ENCODE assay signal across 20 cellular contexts in the genomic region with DNA sequence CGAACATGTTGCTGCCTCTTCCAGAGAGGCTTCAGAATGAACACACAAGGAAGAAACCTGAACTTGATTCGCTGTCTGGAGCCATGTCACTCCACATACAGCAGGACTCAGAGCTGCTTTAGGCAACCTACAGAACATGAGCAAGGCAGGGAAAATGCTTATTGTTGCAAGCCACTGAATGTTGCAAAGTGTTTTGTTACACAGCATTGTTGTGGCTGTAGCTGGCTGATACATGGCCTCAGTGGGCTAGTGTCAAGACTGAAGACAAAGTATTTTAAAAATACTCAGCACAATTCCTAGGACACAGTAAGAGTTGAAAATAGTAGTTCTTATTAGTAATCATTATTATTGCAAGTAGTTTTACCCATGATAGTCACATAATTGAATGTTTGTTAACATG. TPM values are rescaled to one million over a fixed set of nuclear protein-coding genes. Genes with fewer than 3 reads are reported as not detected.
"Had no signal": no experiment of that assay in that cellular context is flagged by ENCODE, and none has a peak within 500 bp of the region (broad histone marks: within the 10 kb centered on the region; RNA-seq: fewer than 3 reads in every experiment).

No MANE protein-coding gene starts in this region.

- H3K4me2 ChIP-seq: SK-N-SH had no signal

- H3K9me3 ChIP-seq: SK-N-SH had no signal

- H3K9ac ChIP-seq: SK-N-SH had no signal

- DNase-seq: IMR-90, NCI-H1092 treated with DMSO at 0.1 percent for 48 hours, NCI-H1436, NCI-H187, NCI-H2029, NCI-H2081 treated with DMSO at 0.1 percent for 48 hours, NCI-H2171, NCI-H226, NCI-H446, NCI-H510A, NCI-H524 treated with DMSO at 0.1 percent for 48 hours, NCI-H69, NCI-H774, Right ventricle myocardium superior, RPMI8226, SIG-M5, SK-N-SH, SW 1271 had no signal

RNA-seq across cellular contexts. Expression of a gene that starts 3.1 kb away (rescaled TPM):
- total RNA-seq: HT-29, SK-MEL-5 had no signal
